In the genomic region with DNA sequence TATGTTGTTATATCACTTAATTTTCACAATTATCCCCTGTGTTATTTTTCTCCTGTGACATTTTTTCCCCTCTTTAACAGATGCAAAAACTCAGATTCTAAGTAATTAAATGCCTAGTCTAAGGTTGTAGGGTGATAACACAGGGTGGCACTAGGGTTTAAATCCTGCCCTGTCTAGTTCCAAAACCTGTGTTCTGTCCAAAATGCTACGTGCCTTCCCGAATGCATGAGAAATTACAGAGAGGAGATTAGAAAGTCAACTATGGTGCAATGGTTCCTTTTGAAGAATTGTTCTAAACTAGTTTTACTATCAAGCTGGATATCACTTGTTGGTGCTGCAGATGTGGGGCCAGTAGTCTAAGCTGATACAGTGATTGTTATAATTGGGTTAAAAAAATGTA, we compare ENCODE assay signal across 11 cellular contexts.
"Had no signal": no experiment of that assay in that cellular context is flagged by ENCODE, and none has a peak within 500 bp of the region (broad histone marks: within the 10 kb centered on the region; RNA-seq: fewer than 3 reads in every experiment).

No MANE protein-coding gene starts in this region.

- H3K9ac ChIP-seq: GM23248 had no signal

- DNase-seq: GM23248, GOT3, H7, H9, HCEC 1CT, HFFc6 had no signal

- H2AFZ ChIP-seq: GM23248, GM23338 had no signal

- H3K4me2 ChIP-seq: GM23338 had no signal

- H3K27ac ChIP-seq: GM23248 had no signal

- H3K4me3 ChIP-seq: GM23248, GM23338, HAP-1 had no signal

- ATAC-seq: GM23338, HCT116 had no signal

- FAIRE-seq: H1, H54 had no signal

- H3K9me3 ChIP-seq: HAP-1 had no signal

- H3K36me3 ChIP-seq: HAP-1 had no signal
